ENCODE assay signal across 19 cellular contexts in the genomic region with DNA sequence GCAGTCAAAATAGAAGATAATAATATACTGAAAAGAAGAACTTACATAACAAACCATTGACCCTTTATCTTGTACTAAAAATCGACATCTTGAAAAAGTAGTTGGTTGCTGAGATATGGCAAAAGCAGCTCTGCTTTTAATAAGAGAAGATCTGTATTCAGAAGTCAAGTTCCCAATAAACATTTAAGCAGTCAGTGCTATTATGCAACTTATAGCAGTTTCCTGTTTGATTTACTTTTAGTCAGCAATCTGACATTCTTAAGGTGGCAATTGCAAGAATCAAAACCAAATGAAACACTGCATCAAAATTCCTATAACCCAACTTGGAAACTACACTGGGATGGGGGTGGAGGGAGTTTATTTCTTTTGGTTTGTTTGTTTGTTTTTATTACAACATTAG.
DNase-seq lines count a peak whose midpoint lies in the region; ATAC-seq, FAIRE-seq and TF ChIP-seq lines count a peak whose summit lies in the region.
"Had no signal": no experiment of that assay in that cellular context is flagged by ENCODE, and none has a peak within 500 bp of the region (broad histone marks: within the 10 kb centered on the region; RNA-seq: fewer than 3 reads in every experiment).

No MANE protein-coding gene starts in this region.

- H4K20me1 ChIP-seq in astrocyte (ENCODE audit: insufficient read depth, low read length): no peaks in the 10 kb centered on the region

- peak; percentile 2 for DNase-seq in NOMO-1 treated with DMSO at 0.1 percent for 48 hours (lab: John Stamatoyannopoulos, UW; ENCODE audit: unreplicated experiment)
- DNase-seq in NOMO-1 treated with dmso at 0.1 percent for 144 hours (lab: John Stamatoyannopoulos, UW; ENCODE audit: unreplicated experiment): no peak
- peak; percentile 9 for DNase-seq in LHCN-M2 (ENCODE audit: low read depth)
- DNase-seq in astrocyte (ENCODE audit: low read depth): peak; percentile 10
- peak; percentile 15 for DNase-seq in mesenchymal stem cell
- DNase-seq in tibial nerve (ENCODE audit: low spot score in 2 of 2): no peak
- DNase-seq: 8988T; anterior cingulate cortex; hippocampal formation; NCI-H2107; NCI-H82; occipital lobe; stimulated activated CD4-positive, alpha-beta T cell treated with anti-CD3 and anti-CD28 coated beads, Interleukin-4, amount 100 ng/mL, for 24 hours; T-helper 1 cell; thyroid gland had no signal

- H3K18ac ChIP-seq in mesenchymal stem cell (ENCODE audit: low read depth in 1 of 2, low read length in 2 of 2): no peak overlapping the region

- H2BK15ac ChIP-seq in mesenchymal stem cell (ENCODE audit: low read depth, poor library complexity, severe bottlenecking): no peak overlapping the region

- H3K79me1 ChIP-seq in mesenchymal stem cell (replicated peaks; ENCODE audit: low read length, poor library complexity, severe bottlenecking): no peaks in the 10 kb centered on the region

- no peak overlapping the region for H3K27ac ChIP-seq in astrocyte (ENCODE audit: low read depth, low read length)
- no peak overlapping the region for H3K27ac ChIP-seq in mesenchymal stem cell (ENCODE audit: low read length, poor library complexity, severe bottlenecking)
- no peak overlapping the region for H3K27ac ChIP-seq in tibial nerve
- H3K27ac ChIP-seq: thyroid gland had no signal

- H2AK5ac ChIP-seq in mesenchymal stem cell (ENCODE audit: low read length, severe bottlenecking): no peak overlapping the region

- WGBS in mesenchymal stem cell: no CpG with 5 or more reads among the region's 1 CpG
- WGBS in tibial nerve, 2 donors: 51 to 58% methylated on average over 1 of the region's 1 CpG

- H4K8ac ChIP-seq in mesenchymal stem cell (ENCODE audit: low read length): no peak overlapping the region

- H3K4me1 ChIP-seq in astrocyte (ENCODE audit: insufficient read depth, low read length) (peaks cover 7% of the 10 kb centered on the region), mesenchymal stem cell (ENCODE audit: control insufficient read depth, insufficient read depth, low read depth, low read length) (no peaks in the 10 kb centered on the region), tibial nerve (no peaks in the 10 kb centered on the region)
- H3K4me1 ChIP-seq: thyroid gland had no signal

- H3K4ac ChIP-seq in mesenchymal stem cell (ENCODE audit: low read depth in 1 of 2, low read length in 2 of 2): no peak overlapping the region

- no peaks in the 10 kb centered on the region for H3K27me3 Mint-ChIP-seq in astrocyte (ENCODE audit: low read depth, unreplicated experiment)

- H3K9ac ChIP-seq in astrocyte (ENCODE audit: low read length) (no peak overlapping the region), mesenchymal stem cell (ENCODE audit: low read length) (no peak overlapping the region)

- no peaks in the 10 kb centered on the region for H3K27me3 ChIP-seq in astrocyte (ENCODE audit: insufficient read depth, low read length)
- H3K27me3 ChIP-seq in mesenchymal stem cell (ENCODE audit: control insufficient read depth in 1 of 2, insufficient read depth in 1 of 2, low read length in 2 of 2): no peaks in the 10 kb centered on the region
- H3K27me3 ChIP-seq in tibial nerve: no peaks in the 10 kb centered on the region
- H3K27me3 ChIP-seq: thyroid gland had no signal

- no peak overlapping the region for H4K91ac ChIP-seq in mesenchymal stem cell (ENCODE audit: low read length)

- TF ChIP-seq EP300 in tibial nerve (IDR thresholded peaks at IDR 0.05): no peak

- H3K4me3 ChIP-seq in astrocyte (ENCODE audit: insufficient read depth, low read depth, low read length) (no peak overlapping the region), mesenchymal stem cell (ENCODE audit: insufficient read depth in 1 of 2, low read depth in 1 of 2, low read length in 2 of 2) (no peak overlapping the region), tibial nerve (no peak overlapping the region)
- H3K4me3 ChIP-seq: thyroid gland had no signal

- H3K79me2 ChIP-seq in astrocyte (ENCODE audit: insufficient read depth, low read length): no peaks in the 10 kb centered on the region

- TF ChIP-seq POLR2A in tibial nerve (IDR thresholded peaks at IDR 0.05): no peak

- no peaks in the 10 kb centered on the region for H3K9me3 ChIP-seq in astrocyte (ENCODE audit: insufficient read depth, low read depth, low read length)
- no peaks in the 10 kb centered on the region for H3K9me3 ChIP-seq in mesenchymal stem cell (ENCODE audit: control insufficient read depth, low read length)
- no peaks in the 10 kb centered on the region for H3K9me3 ChIP-seq in tibial nerve
- H3K9me3 ChIP-seq: thyroid gland had no signal

- no peak overlapping the region for H3K4me2 ChIP-seq in astrocyte (ENCODE audit: low read length)
- H3K4me2 ChIP-seq in mesenchymal stem cell (ENCODE audit: low read length, poor library complexity, severe bottlenecking): no peak overlapping the region

- ATAC-seq in HG02981 (IDR thresholded peaks at IDR 0.05; ENCODE audit: unreplicated experiment) (no peak), HG03159 (IDR thresholded peaks at IDR 0.05; ENCODE audit: unreplicated experiment) (no peak)

- H3K14ac ChIP-seq in mesenchymal stem cell (ENCODE audit: low read length in 2 of 2): no peak overlapping the region

- no peak overlapping the region for H3K27ac Mint-ChIP-seq in astrocyte (ENCODE audit: unreplicated experiment)

- H2AFZ ChIP-seq in astrocyte (ENCODE audit: low read depth, low read length) (no peak overlapping the region), mesenchymal stem cell (ENCODE audit: low read depth, low read length) (no peak overlapping the region)

- H3K36me3 ChIP-seq in astrocyte (ENCODE audit: insufficient read depth, low read length) (no peaks in the 10 kb centered on the region), mesenchymal stem cell (ENCODE audit: control insufficient read depth in 1 of 2, insufficient read depth in 2 of 2, low read depth in 1 of 2, low read length in 2 of 2) (peaks cover 0 to 18% of the 10 kb centered on the region in 2 experiments), tibial nerve (peaks cover 0 to 12% (median 0%) of the 10 kb centered on the region in 3 donors)
- H3K36me3 ChIP-seq: thyroid gland had no signal

- H2BK5ac ChIP-seq in mesenchymal stem cell (ENCODE audit: low read depth, low read length, poor library complexity, severe bottlenecking): no peak overlapping the region

- FAIRE-seq in astrocyte (lab: Jason Lieb, UNC): no peak
- FAIRE-seq: colon had no signal

- no peak overlapping the region for H3K4me3 Mint-ChIP-seq in astrocyte (ENCODE audit: unreplicated experiment)
- H3K4me3 Mint-ChIP-seq: CD14-positive monocyte had no signal

- peaks cover 8% of the 10 kb centered on the region for H3K4me1 Mint-ChIP-seq in astrocyte (ENCODE audit: low read depth, unreplicated experiment)

- H3K23ac ChIP-seq in mesenchymal stem cell (ENCODE audit: low read length in 2 of 2): no peak overlapping the region

- H3K9me3 Mint-ChIP-seq in astrocyte (ENCODE audit: unreplicated experiment): no peaks in the 10 kb centered on the region
- H3K9me3 Mint-ChIP-seq: CD14-positive monocyte had no signal

- peaks cover 2% of the 10 kb centered on the region for H3K36me3 Mint-ChIP-seq in astrocyte (ENCODE audit: low read depth, unreplicated experiment)

- no peak for TF ChIP-seq CTCF in astrocyte (IDR thresholded peaks at IDR 0.05; ENCODE audit: insufficient read depth, low read depth, low read length)
- TF ChIP-seq CTCF in tibial nerve (IDR thresholded peaks at IDR 0.05): no peak

- H2BK12ac ChIP-seq in mesenchymal stem cell (ENCODE audit: low read length in 2 of 2): no peak overlapping the region

- no peak overlapping the region for H2BK120ac ChIP-seq in mesenchymal stem cell (ENCODE audit: low read depth, low read length)

Comparison
In these comparisons a context has a peak if more than half of its experiments do, and no peak if none do; other contexts are left out.
1. DNase-seq: peak in NOMO-1 treated with DMSO at 0.1 percent for 48 hours (single experiment), LHCN-M2 (single experiment), astrocyte (single experiment) and mesenchymal stem cell (single experiment); none in NOMO-1 treated with dmso at 0.1 percent for 144 hours (single experiment) and tibial nerve (0 of 2).